In genomic region chr18:78733762-78734613, GRCh38 we compare ENCODE assay signal across 16 cellular contexts.
DNase-seq lines count a peak whose midpoint lies in the region; ATAC-seq and TF ChIP-seq lines count a peak whose summit lies in the region.
"Had no signal": no experiment of that assay in that cellular context is flagged by ENCODE, and none has a peak within 500 bp of the region (broad histone marks: within the 10 kb centered on the region; RNA-seq: fewer than 3 reads in every experiment).

No MANE protein-coding gene starts in this region.

- TF ChIP-seq POLR2A in stomach (IDR thresholded peaks at IDR 0.05) = no peak
- no peak for TF ChIP-seq POLR2A in body of pancreas (IDR thresholded peaks at IDR 0.05)

- no peaks in the 10 kb centered on the region for H3K4me1 ChIP-seq in stomach
- no peaks in the 10 kb centered on the region for H3K4me1 ChIP-seq in body of pancreas
- H3K4me1 ChIP-seq in CD8-positive, alpha-beta T cell (ENCODE audit: insufficient read depth, low read length) = no peaks in the 10 kb centered on the region

- H3K27me3 ChIP-seq in WERI-Rb-1 (ENCODE audit: insufficient read depth, low read depth, severe bottlenecking) (no peaks in the 10 kb centered on the region), stomach (peaks cover 0 to 29% (median 0%) of the 10 kb centered on the region in 3 donors), body of pancreas (no peaks in the 10 kb centered on the region)
- no peaks in the 10 kb centered on the region for H3K27me3 ChIP-seq in CD8-positive, alpha-beta T cell (ENCODE audit: insufficient read depth, low read length)

- H3K4me1 Mint-ChIP-seq in endothelial cell (ENCODE audit: unreplicated experiment) = no peaks in the 10 kb centered on the region
- H3K4me1 Mint-ChIP-seq in CD8-positive, alpha-beta T cell (ENCODE audit: low read depth) = no peaks in the 10 kb centered on the region
- H3K4me1 Mint-ChIP-seq: CD4-positive, alpha-beta memory T cell; H9 had no signal

- H3K36me3 Mint-ChIP-seq in endothelial cell (ENCODE audit: low read depth, unreplicated experiment) = peaks cover 35% of the 10 kb centered on the region
- H3K36me3 Mint-ChIP-seq in CD8-positive, alpha-beta T cell = no peaks in the 10 kb centered on the region
- H3K36me3 Mint-ChIP-seq: CD4-positive, alpha-beta memory T cell had no signal

- POLR2A ChIA-PET in CD8-positive, alpha-beta T cell (lab: Charles Lee) = no interaction called here

- intact Hi-C loops in stomach (cut with DNase I; ENCODE audit: low total_unique reads) = no loop called here
- intact Hi-C loops in body of pancreas (cut with DNase I) = no loop called here
- intact Hi-C loops in CD8-positive, alpha-beta T cell (cut with DNase I, micrococcal nuclease) = no loop called here

- H3K27ac ChIP-seq in WERI-Rb-1 (no peak overlapping the region), stomach (no peak overlapping the region), body of pancreas (no peak overlapping the region)
- H3K27ac ChIP-seq in CD8-positive, alpha-beta T cell (ENCODE audit: low read depth, low read length) = no peak overlapping the region

- no peak overlapping the region for H3K4me3 ChIP-seq in WERI-Rb-1 (ENCODE audit: low read depth, low read length)
- H3K4me3 ChIP-seq in stomach = no peak overlapping the region
- H3K4me3 ChIP-seq in body of pancreas = no peak overlapping the region
- H3K4me3 ChIP-seq in CD8-positive, alpha-beta T cell (ENCODE audit: low read depth, low read length) = no peak overlapping the region

- H3K36me3 ChIP-seq in WERI-Rb-1 = no peaks in the 10 kb centered on the region
- H3K36me3 ChIP-seq in stomach = no peaks in the 10 kb centered on the region
- H3K36me3 ChIP-seq in body of pancreas (replicated peaks in 1 of 2; ENCODE audit: insufficient read depth in 1 of 2, low read depth in 2 of 2) = no peaks in the 10 kb centered on the region
- no peaks in the 10 kb centered on the region for H3K36me3 ChIP-seq in CD8-positive, alpha-beta T cell (ENCODE audit: insufficient read depth, low read length)

- no peak for ATAC-seq in body of pancreas
- no peak for ATAC-seq in CD8-positive, alpha-beta T cell

- peaks cover 60% of the 10 kb centered on the region for H3K9me3 Mint-ChIP-seq in endothelial cell (ENCODE audit: unreplicated experiment)
- no peaks in the 10 kb centered on the region for H3K9me3 Mint-ChIP-seq in CD8-positive, alpha-beta T cell
- H3K9me3 Mint-ChIP-seq: CD4-positive, alpha-beta memory T cell; H9 had no signal

- H3K9me3 ChIP-seq in WERI-Rb-1 (ENCODE audit: severe bottlenecking) (no peaks in the 10 kb centered on the region), stomach (no peaks in the 10 kb centered on the region), body of pancreas (no peaks in the 10 kb centered on the region)
- no peaks in the 10 kb centered on the region for H3K9me3 ChIP-seq in CD8-positive, alpha-beta T cell (ENCODE audit: low read length)

- no peak for TF ChIP-seq EP300 in stomach (IDR thresholded peaks at IDR 0.05)

- 79 to 87% (median 81%) methylated on average over 30 of the region's 30 CpGs for WGBS in stomach, 5 donors
- WGBS in body of pancreas, 2 donors = 54 to 55% methylated on average over 23 to 30 of the region's 30 CpGs

- peaks cover 25% of the 10 kb centered on the region for H3K27me3 Mint-ChIP-seq in endothelial cell (ENCODE audit: unreplicated experiment)
- no peaks in the 10 kb centered on the region for H3K27me3 Mint-ChIP-seq in CD8-positive, alpha-beta T cell (ENCODE audit: low read depth)
- H3K27me3 Mint-ChIP-seq: CD4-positive, alpha-beta memory T cell had no signal

- DNase-seq in WERI-Rb-1 (peak; percentile 4), endothelial cell (ENCODE audit: low spot score) (no peak), mesenteric fat pad (ENCODE audit: low spot score) (peak; percentile 64), stomach (peak; percentile 22), body of pancreas (no peak), ureter (ENCODE audit: low spot score) (no peak)
- no peak for DNase-seq in CD8-positive, alpha-beta T cell
- DNase-seq: CD4-positive, alpha-beta memory T cell; DND-41; NCI-H1105 treated with DMSO at 0.1 percent for 48 hours; NCI-H187 treated with DMSO at 0.1 percent for 48 hours; NCI-H2171; NCI-H446; NCI-H774; RPMI8226 had no signal

- no peak overlapping the region for H3K27ac Mint-ChIP-seq in endothelial cell (ENCODE audit: unreplicated experiment)
- no peak overlapping the region for H3K27ac Mint-ChIP-seq in CD8-positive, alpha-beta T cell
- H3K27ac Mint-ChIP-seq: CD4-positive, alpha-beta memory T cell; H9 had no signal

- peak overlapping the region; percentile 81 for H3K4me3 Mint-ChIP-seq in endothelial cell (ENCODE audit: unreplicated experiment)
- no peak overlapping the region for H3K4me3 Mint-ChIP-seq in CD8-positive, alpha-beta T cell
- H3K4me3 Mint-ChIP-seq: CD4-positive, alpha-beta memory T cell; H9 had no signal

- CTCF ChIA-PET in CD8-positive, alpha-beta T cell (lab: Charles Lee) = no interaction called here

- TF ChIP-seq CTCF in WERI-Rb-1 (IDR thresholded peaks at IDR 0.05; ENCODE audit: low read depth, low read length) (no peak), endothelial cell (IDR thresholded peaks at IDR 0.05; ENCODE audit: unreplicated experiment) (no peak), stomach (IDR thresholded peaks at IDR 0.05) (no peak), body of pancreas (IDR thresholded peaks at IDR 0.05) (no peak)
- TF ChIP-seq CTCF in CD8-positive, alpha-beta T cell (IDR thresholded peaks at IDR 0.05) = no peak

Comparison
In these comparisons a context has a peak if more than half of its experiments do, and no peak if none do; other contexts are left out.
1. DNase-seq: peak in WERI-Rb-1 (single experiment), mesenteric fat pad (single experiment) and stomach (single experiment); none in endothelial cell (single experiment), body of pancreas (0 of 4), CD8-positive, alpha-beta T cell (0 of 7) and ureter (single experiment).